28 cellular contexts compared by ENCODE assay signal in genomic region chr5:128019391-128019790, GRCh38.
"Had no signal": no experiment of that assay in that cellular context is flagged by ENCODE, and none has a peak within 500 bp of the region (broad histone marks: within the 10 kb centered on the region; RNA-seq: fewer than 3 reads in every experiment).

No MANE protein-coding gene starts in this region.

- H3K27ac ChIP-seq: ascending aorta, VCaP had no signal

- ATAC-seq: activated CD8-positive, alpha-beta T cell treated with anti-CD3 and anti-CD28 coated beads for 36 hours; activated naive CD8-positive, alpha-beta T cell treated with anti-CD3 and anti-CD28 coated beads, Interleukin-2, amount 50 U/mL, for 24 hours; activated T-cell treated with anti-CD3 and anti-CD28 coated beads, Interleukin-2, amount 50 U/mL, for 4 hours; activated T-cell treated with anti-CD3 and anti-CD28 coated beads, Interleukin-2, amount 50 U/mL, for 72 hours; activated T-helper 17 cell treated with anti-CD3 and anti-CD28 coated beads, Interleukin-2, amount 50 U/mL, for 72 hours; T-cell; T-helper 17 cell had no signal

- H3K4me1 ChIP-seq: ascending aorta had no signal

- DNase-seq: activated B cell treated with CpG ODN at 0.5 μM for 24 hours; activated CD4-positive, alpha-beta memory T cell treated with anti-CD3 and anti-CD28 coated beads for 36 hours; activated CD4-positive, alpha-beta T cell treated with anti-CD3 and anti-CD28 coated beads for 4 hours; activated CD4-positive, alpha-beta T cell treated with anti-CD3 and anti-CD28 coated beads, Interleukin-2, amount 10 ng/mL, durations not matched to agents 24 days and 14 days; activated CD4-positive, alpha-beta T cell treated with anti-CD3 and anti-CD28 coated beads, Interleukin-2, amount 50 U/mL, for 1 hour; activated CD4-positive, alpha-beta T cell treated with anti-CD3 and anti-CD28 coated beads, Interleukin-2, amount 50 U/mL, for 4 hours; activated CD4-positive, CD25-positive, alpha-beta regulatory T cell treated with anti-CD3 and anti-CD28 coated beads, Interleukin-2, amount 50 U/mL, for 72 hours; activated CD8-positive, alpha-beta memory T cell treated with anti-CD3 and anti-CD28 coated beads, Interleukin-2, amount 50 U/mL, for 4 hours; activated CD8-positive, alpha-beta T cell treated with anti-CD3 and anti-CD28 coated beads for 36 hours; activated effector memory CD4-positive, alpha-beta T cell treated with anti-CD3 and anti-CD28 coated beads, Interleukin-2, amount 50 U/mL, for 16 hours; activated gamma-delta T cell treated with Interleukin-2 at 50 U/mL for 16 hours; activated naive CD4-positive, alpha-beta T cell; activated naive CD4-positive, alpha-beta T cell treated with anti-CD3 and anti-CD28 coated beads for 36 hours; activated naive CD8-positive, alpha-beta T cell treated with anti-CD3 and anti-CD28 coated beads, Interleukin-2, amount 10 ng/mL, durations not matched to agents 7 days and 5 days; activated naive CD8-positive, alpha-beta T cell treated with anti-CD3 and anti-CD28 coated beads, Interleukin-2, amount 50 U/mL, for 24 hours; activated T-cell treated with anti-CD3 and anti-CD28 coated beads for 4 hours; activated T-cell treated with anti-CD3 and anti-CD28 coated beads, Interleukin-2, amount 50 U/mL, for 1 hour; activated T-cell treated with anti-CD3 and anti-CD28 coated beads, Interleukin-2, amount 50 U/mL, for 4 hours; activated T-cell treated with anti-CD3 and anti-CD28 coated beads, Interleukin-2, amount 50 U/mL, for 72 hours; amygdala; anterior cingulate cortex; central memory CD4-positive, alpha-beta T cell; T-cell; T-helper 17 cell; T1000 had no signal

- H3K27me3 ChIP-seq: ascending aorta had no signal

- H3K4me3 ChIP-seq: ascending aorta had no signal
